Comparison of ENCODE assay signal across 1 cellular context in the genomic region with DNA sequence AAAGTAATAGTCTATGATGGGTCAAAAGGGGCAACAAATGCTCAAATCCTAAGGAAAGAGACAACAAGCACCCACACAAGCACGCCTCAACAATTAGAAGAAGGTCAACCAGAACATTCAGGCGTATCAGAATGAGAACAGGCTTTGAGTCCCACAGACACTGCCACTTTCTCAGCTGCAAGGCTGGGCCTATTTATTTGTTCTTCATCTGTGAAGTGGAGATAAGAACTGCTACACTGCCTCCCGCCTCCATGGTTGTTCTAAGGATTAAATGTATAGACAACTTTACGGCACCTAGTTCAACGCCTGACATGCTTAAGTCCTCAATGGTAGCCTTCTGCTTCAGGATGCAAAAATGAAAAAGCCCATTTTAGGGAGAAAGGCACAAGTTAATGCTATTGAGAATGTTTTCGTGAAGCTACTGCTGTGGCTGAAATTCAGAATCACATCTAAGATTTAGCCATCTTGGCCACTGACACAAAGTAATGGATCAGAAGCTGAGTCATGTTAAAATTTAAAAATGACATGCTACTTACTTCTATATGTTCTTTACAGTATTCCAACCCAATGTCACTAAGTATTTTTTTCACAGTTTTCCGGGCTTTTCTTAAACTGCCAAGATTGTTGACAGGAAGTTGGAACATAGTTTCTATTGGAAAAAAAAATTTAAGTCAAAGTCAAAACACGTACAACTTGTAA.
TF ChIP-seq lines count a peak whose summit lies in the region.

No MANE protein-coding gene starts in this region.

TF ChIP-seq in K562, 482 proteins besides CTCF, POLR2A, EP300 and RAD21 (continued from another document and continues in another):
- TF ChIP-seq, protein P1, sequence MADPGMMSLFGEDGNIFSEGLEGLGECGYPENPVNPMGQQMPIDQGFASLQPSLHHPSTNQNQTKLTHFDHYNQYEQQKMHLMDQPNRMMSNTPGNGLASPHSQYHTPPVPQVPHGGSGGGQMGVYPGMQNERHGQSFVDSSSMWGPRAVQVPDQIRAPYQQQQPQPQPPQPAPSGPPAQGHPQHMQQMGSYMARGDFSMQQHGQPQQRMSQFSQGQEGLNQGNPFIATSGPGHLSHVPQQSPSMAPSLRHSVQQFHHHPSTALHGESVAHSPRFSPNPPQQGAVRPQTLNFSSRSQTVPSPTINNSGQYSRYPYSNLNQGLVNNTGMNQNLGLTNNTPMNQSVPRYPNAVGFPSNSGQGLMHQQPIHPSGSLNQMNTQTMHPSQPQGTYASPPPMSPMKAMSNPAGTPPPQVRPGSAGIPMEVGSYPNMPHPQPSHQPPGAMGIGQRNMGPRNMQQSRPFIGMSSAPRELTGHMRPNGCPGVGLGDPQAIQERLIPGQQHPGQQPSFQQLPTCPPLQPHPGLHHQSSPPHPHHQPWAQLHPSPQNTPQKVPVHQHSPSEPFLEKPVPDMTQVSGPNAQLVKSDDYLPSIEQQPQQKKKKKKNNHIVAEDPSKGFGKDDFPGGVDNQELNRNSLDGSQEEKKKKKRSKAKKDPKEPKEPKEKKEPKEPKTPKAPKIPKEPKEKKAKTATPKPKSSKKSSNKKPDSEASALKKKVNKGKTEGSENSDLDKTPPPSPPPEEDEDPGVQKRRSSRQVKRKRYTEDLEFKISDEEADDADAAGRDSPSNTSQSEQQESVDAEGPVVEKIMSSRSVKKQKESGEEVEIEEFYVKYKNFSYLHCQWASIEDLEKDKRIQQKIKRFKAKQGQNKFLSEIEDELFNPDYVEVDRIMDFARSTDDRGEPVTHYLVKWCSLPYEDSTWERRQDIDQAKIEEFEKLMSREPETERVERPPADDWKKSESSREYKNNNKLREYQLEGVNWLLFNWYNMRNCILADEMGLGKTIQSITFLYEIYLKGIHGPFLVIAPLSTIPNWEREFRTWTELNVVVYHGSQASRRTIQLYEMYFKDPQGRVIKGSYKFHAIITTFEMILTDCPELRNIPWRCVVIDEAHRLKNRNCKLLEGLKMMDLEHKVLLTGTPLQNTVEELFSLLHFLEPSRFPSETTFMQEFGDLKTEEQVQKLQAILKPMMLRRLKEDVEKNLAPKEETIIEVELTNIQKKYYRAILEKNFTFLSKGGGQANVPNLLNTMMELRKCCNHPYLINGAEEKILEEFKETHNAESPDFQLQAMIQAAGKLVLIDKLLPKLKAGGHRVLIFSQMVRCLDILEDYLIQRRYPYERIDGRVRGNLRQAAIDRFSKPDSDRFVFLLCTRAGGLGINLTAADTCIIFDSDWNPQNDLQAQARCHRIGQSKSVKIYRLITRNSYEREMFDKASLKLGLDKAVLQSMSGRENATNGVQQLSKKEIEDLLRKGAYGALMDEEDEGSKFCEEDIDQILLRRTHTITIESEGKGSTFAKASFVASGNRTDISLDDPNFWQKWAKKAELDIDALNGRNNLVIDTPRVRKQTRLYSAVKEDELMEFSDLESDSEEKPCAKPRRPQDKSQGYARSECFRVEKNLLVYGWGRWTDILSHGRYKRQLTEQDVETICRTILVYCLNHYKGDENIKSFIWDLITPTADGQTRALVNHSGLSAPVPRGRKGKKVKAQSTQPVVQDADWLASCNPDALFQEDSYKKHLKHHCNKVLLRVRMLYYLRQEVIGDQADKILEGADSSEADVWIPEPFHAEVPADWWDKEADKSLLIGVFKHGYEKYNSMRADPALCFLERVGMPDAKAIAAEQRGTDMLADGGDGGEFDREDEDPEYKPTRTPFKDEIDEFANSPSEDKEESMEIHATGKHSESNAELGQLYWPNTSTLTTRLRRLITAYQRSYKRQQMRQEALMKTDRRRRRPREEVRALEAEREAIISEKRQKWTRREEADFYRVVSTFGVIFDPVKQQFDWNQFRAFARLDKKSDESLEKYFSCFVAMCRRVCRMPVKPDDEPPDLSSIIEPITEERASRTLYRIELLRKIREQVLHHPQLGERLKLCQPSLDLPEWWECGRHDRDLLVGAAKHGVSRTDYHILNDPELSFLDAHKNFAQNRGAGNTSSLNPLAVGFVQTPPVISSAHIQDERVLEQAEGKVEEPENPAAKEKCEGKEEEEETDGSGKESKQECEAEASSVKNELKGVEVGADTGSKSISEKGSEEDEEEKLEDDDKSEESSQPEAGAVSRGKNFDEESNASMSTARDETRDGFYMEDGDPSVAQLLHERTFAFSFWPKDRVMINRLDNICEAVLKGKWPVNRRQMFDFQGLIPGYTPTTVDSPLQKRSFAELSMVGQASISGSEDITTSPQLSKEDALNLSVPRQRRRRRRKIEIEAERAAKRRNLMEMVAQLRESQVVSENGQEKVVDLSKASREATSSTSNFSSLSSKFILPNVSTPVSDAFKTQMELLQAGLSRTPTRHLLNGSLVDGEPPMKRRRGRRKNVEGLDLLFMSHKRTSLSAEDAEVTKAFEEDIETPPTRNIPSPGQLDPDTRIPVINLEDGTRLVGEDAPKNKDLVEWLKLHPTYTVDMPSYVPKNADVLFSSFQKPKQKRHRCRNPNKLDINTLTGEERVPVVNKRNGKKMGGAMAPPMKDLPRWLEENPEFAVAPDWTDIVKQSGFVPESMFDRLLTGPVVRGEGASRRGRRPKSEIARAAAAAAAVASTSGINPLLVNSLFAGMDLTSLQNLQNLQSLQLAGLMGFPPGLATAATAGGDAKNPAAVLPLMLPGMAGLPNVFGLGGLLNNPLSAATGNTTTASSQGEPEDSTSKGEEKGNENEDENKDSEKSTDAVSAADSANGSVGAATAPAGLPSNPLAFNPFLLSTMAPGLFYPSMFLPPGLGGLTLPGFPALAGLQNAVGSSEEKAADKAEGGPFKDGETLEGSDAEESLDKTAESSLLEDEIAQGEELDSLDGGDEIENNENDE (IDR thresholded peaks at IDR 0.05; ENCODE audit: low read depth, low read length), result no peak
- TF ChIP-seq RCOR1 (IDR thresholded peaks at IDR 0.05; ENCODE audit: borderline replicate concordance in 1 of 2, low read depth in 2 of 2, low read length in 2 of 2) (peak in 1 of 2 experiments; percentile 83; a peak in 2 of 4 replicates), ZNF143 (CRISPR knock-in tag; IDR thresholded peaks at IDR 0.05) (no peak), BRD4 (IDR thresholded peaks at IDR 0.05) (no peak), ZNF121 (CRISPR knock-in tag; conservative IDR thresholded peaks at IDR 0.05) (no peak), KLF1 (tag; IDR thresholded peaks at IDR 0.05) (no peak), ZNF316 (IDR thresholded peaks at IDR 0.05) (peak; percentile 93), SMAD2 (IDR thresholded peaks at IDR 0.05; ENCODE audit: low read depth, low read length) (no peak), ZNF695 (CRISPR knock-in tag; IDR thresholded peaks at IDR 0.05) (no peak), ETS2 (tag; IDR thresholded peaks at IDR 0.05; ENCODE audit: borderline replicate concordance, poor library complexity, severe bottlenecking) (no peak), FOXJ3 (CRISPR knock-in tag; IDR thresholded peaks at IDR 0.05) (no peak), LEF1 (IDR thresholded peaks at IDR 0.05) (peak; percentile 83)
- TF ChIP-seq, protein P2, sequence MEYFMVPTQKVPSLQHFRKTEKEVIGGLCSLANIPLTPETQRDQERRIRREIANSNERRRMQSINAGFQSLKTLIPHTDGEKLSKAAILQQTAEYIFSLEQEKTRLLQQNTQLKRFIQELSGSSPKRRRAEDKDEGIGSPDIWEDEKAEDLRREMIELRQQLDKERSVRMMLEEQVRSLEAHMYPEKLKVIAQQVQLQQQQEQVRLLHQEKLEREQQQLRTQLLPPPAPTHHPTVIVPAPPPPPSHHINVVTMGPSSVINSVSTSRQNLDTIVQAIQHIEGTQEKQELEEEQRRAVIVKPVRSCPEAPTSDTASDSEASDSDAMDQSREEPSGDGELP (CRISPR knock-in tag; IDR thresholded peaks at IDR 0.05; ENCODE audit: borderline replicate concordance), result peak; percentile 81
- TF ChIP-seq, protein P3, sequence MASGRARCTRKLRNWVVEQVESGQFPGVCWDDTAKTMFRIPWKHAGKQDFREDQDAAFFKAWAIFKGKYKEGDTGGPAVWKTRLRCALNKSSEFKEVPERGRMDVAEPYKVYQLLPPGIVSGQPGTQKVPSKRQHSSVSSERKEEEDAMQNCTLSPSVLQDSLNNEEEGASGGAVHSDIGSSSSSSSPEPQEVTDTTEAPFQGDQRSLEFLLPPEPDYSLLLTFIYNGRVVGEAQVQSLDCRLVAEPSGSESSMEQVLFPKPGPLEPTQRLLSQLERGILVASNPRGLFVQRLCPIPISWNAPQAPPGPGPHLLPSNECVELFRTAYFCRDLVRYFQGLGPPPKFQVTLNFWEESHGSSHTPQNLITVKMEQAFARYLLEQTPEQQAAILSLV (tag; IDR thresholded peaks at IDR 0.05), result no peak
- TF ChIP-seq, protein P4, sequence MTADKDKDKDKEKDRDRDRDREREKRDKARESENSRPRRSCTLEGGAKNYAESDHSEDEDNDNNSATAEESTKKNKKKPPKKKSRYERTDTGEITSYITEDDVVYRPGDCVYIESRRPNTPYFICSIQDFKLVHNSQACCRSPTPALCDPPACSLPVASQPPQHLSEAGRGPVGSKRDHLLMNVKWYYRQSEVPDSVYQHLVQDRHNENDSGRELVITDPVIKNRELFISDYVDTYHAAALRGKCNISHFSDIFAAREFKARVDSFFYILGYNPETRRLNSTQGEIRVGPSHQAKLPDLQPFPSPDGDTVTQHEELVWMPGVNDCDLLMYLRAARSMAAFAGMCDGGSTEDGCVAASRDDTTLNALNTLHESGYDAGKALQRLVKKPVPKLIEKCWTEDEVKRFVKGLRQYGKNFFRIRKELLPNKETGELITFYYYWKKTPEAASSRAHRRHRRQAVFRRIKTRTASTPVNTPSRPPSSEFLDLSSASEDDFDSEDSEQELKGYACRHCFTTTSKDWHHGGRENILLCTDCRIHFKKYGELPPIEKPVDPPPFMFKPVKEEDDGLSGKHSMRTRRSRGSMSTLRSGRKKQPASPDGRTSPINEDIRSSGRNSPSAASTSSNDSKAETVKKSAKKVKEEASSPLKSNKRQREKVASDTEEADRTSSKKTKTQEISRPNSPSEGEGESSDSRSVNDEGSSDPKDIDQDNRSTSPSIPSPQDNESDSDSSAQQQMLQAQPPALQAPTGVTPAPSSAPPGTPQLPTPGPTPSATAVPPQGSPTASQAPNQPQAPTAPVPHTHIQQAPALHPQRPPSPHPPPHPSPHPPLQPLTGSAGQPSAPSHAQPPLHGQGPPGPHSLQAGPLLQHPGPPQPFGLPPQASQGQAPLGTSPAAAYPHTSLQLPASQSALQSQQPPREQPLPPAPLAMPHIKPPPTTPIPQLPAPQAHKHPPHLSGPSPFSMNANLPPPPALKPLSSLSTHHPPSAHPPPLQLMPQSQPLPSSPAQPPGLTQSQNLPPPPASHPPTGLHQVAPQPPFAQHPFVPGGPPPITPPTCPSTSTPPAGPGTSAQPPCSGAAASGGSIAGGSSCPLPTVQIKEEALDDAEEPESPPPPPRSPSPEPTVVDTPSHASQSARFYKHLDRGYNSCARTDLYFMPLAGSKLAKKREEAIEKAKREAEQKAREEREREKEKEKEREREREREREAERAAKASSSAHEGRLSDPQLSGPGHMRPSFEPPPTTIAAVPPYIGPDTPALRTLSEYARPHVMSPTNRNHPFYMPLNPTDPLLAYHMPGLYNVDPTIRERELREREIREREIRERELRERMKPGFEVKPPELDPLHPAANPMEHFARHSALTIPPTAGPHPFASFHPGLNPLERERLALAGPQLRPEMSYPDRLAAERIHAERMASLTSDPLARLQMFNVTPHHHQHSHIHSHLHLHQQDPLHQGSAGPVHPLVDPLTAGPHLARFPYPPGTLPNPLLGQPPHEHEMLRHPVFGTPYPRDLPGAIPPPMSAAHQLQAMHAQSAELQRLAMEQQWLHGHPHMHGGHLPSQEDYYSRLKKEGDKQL (CRISPR knock-in tag; IDR thresholded peaks at IDR 0.05; ENCODE audit: borderline replicate concordance), result no peak
- TF ChIP-seq, protein P5, sequence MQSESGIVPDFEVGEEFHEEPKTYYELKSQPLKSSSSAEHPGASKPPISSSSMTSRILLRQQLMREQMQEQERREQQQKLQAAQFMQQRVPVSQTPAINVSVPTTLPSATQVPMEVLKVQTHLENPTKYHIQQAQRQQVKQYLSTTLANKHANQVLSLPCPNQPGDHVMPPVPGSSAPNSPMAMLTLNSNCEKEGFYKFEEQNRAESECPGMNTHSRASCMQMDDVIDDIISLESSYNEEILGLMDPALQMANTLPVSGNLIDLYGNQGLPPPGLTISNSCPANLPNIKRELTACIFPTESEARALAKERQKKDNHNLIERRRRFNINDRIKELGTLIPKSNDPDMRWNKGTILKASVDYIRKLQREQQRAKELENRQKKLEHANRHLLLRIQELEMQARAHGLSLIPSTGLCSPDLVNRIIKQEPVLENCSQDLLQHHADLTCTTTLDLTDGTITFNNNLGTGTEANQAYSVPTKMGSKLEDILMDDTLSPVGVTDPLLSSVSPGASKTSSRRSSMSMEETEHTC (IDR thresholded peaks at IDR 0.05), result no peak
- TF ChIP-seq, protein P6, sequence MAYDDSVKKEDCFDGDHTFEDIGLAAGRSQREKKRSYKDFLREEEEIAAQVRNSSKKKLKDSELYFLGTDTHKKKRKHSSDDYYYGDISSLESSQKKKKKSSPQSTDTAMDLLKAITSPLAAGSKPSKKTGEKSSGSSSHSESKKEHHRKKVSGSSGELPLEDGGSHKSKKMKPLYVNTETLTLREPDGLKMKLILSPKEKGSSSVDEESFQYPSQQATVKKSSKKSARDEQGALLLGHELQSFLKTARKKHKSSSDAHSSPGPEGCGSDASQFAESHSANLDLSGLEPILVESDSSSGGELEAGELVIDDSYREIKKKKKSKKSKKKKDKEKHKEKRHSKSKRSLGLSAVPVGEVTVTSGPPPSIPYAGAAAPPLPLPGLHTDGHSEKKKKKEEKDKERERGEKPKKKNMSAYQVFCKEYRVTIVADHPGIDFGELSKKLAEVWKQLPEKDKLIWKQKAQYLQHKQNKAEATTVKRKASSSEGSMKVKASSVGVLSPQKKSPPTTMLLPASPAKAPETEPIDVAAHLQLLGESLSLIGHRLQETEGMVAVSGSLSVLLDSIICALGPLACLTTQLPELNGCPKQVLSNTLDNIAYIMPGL (CRISPR knock-in tag; IDR thresholded peaks at IDR 0.05), result no peak
- TF ChIP-seq, protein P7, sequence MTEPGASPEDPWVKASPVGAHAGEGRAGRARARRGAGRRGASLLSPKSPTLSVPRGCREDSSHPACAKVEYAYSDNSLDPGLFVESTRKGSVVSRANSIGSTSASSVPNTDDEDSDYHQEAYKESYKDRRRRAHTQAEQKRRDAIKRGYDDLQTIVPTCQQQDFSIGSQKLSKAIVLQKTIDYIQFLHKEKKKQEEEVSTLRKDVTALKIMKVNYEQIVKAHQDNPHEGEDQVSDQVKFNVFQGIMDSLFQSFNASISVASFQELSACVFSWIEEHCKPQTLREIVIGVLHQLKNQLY (CRISPR knock-in tag; conservative IDR thresholded peaks at IDR 0.05), result no peak
- TF ChIP-seq, protein P8, sequence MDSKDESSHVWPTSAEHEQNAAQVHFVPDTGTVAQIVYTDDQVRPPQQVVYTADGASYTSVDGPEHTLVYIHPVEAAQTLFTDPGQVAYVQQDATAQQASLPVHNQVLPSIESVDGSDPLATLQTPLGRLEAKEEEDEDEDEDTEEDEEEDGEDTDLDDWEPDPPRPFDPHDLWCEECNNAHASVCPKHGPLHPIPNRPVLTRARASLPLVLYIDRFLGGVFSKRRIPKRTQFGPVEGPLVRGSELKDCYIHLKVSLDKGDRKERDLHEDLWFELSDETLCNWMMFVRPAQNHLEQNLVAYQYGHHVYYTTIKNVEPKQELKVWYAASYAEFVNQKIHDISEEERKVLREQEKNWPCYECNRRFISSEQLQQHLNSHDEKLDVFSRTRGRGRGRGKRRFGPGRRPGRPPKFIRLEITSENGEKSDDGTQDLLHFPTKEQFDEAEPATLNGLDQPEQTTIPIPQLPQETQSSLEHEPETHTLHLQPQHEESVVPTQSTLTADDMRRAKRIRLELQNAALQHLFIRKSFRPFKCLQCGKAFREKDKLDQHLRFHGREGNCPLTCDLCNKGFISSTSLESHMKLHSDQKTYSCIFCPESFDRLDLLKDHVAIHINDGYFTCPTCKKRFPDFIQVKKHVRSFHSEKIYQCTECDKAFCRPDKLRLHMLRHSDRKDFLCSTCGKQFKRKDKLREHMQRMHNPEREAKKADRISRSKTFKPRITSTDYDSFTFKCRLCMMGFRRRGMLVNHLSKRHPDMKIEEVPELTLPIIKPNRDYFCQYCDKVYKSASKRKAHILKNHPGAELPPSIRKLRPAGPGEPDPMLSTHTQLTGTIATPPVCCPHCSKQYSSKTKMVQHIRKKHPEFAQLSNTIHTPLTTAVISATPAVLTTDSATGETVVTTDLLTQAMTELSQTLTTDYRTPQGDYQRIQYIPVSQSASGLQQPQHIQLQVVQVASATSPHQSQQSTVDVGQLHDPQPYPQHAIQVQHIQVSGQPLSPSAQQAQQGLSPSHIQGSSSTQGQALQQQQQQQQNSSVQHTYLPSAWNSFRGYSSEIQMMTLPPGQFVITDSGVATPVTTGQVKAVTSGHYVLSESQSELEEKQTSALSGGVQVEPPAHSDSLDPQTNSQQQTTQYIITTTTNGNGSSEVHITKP (IDR thresholded peaks at IDR 0.05; ENCODE audit: partially characterized antibody), result peak; percentile 22
